In genomic region chr15:62541250-62541649, GRCh38 we compare ENCODE assay signal across 19 cellular contexts.
DNase-seq lines count a peak whose midpoint lies in the region; ATAC-seq, FAIRE-seq and TF ChIP-seq lines count a peak whose summit lies in the region.
"Had no signal": no experiment of that assay in that cellular context is flagged by ENCODE, and none has a peak within 500 bp of the region (broad histone marks: within the 10 kb centered on the region; RNA-seq: fewer than 3 reads in every experiment).

No MANE protein-coding gene starts in this region.

- POLR2A ChIA-PET in A549 (lab: Yijun Ruan, JAX): no interaction called here

- H3K79me1 ChIP-seq in trophoblast cell (ENCODE audit: low read length): no peaks in the 10 kb centered on the region

- no peak overlapping the region for H2BK120ac ChIP-seq in trophoblast cell (ENCODE audit: insufficient read depth, low read length, poor library complexity)

- no peak for TF ChIP-seq CTCF in A549 (IDR thresholded peaks at IDR 0.05)
- TF ChIP-seq CTCF in VCaP (conservative IDR thresholded peaks at IDR 0.05): no peak
- no peak for TF ChIP-seq CTCF in thoracic aorta (IDR thresholded peaks at IDR 0.05)
- TF ChIP-seq CTCF in right lobe of liver (IDR thresholded peaks at IDR 0.05): no peak

- H2AK5ac ChIP-seq in trophoblast cell (ENCODE audit: low read length): peak overlapping the region; percentile 72

- intact Hi-C loops in right lobe of liver (cut with DNase I): no loop called here

- no peak for TF ChIP-seq RAD21 in A549 (conservative IDR thresholded peaks at IDR 0.05 in 1 of 2, IDR thresholded peaks at IDR 0.05 in 1 of 2)

- no peak overlapping the region for H2BK5ac ChIP-seq in trophoblast cell (ENCODE audit: low read depth, low read length, poor library complexity)

- H3K4me2 ChIP-seq in A549 (no peak overlapping the region), trophoblast cell (ENCODE audit: low read length) (no peak overlapping the region)

- 67% methylated on average over 4 of the region's 4 CpGs for WGBS in A549 (ENCODE audit: missing lambda C conversion rate)
- WGBS in trophoblast cell (ENCODE audit: extremely low coverage, insufficient coverage, insufficient read length): no CpG with 5 or more reads among the region's 4 CpGs
- WGBS in right lobe of liver (ENCODE audit: insufficient coverage, low coverage, low lambda C conversion rate, missing lambda C conversion rate): 67% methylated on average over 4 of the region's 4 CpGs

- FAIRE-seq in A549 (lab: Jason Lieb, UNC): peak; percentile 7
- FAIRE-seq: A204.1, D721Med, GM12878 had no signal

- CTCF ChIA-PET in A549 (lab: Yijun Ruan, JAX): interaction anchor here (0.8 to 1.3 kb wide), 2 partner anchors 9 to 19 kb away, joined by 3 read pairs; no protein-coding TSS in a partner anchor

- peaks cover 0 to 2% of the 10 kb centered on the region in 2 experiments for H3K36me3 ChIP-seq in trophoblast cell (ENCODE audit: control insufficient read depth in 1 of 2, insufficient read depth in 2 of 2, low read length in 2 of 2)
- no peaks in the 10 kb centered on the region for H3K36me3 ChIP-seq in thoracic aorta
- H3K36me3 ChIP-seq in right lobe of liver: no peaks in the 10 kb centered on the region

- H3K14ac ChIP-seq in trophoblast cell (ENCODE audit: low read length): no peak overlapping the region

- H4K91ac ChIP-seq in trophoblast cell (ENCODE audit: low read depth, low read length): peak overlapping the region; percentile 43

- H3K18ac ChIP-seq in trophoblast cell (ENCODE audit: low read length): peak overlapping the region; percentile 33

- TF ChIP-seq EP300 in A549 (IDR thresholded peaks at IDR 0.05): no peak

- ATAC-seq in A549: no peak
- no peak for ATAC-seq in thoracic aorta (ENCODE audit: insufficient number of reproducible peaks, low FRiP score, low read depth)
- ATAC-seq in HG02763 (IDR thresholded peaks at IDR 0.05; ENCODE audit: unreplicated experiment): no peak
- ATAC-seq in right lobe of liver: no peak
- ATAC-seq: GM12878, HCT116 had no signal

- no peaks in the 10 kb centered on the region for H3K4me1 ChIP-seq in A549
- H3K4me1 ChIP-seq in trophoblast cell (ENCODE audit: control insufficient read depth in 1 of 2, insufficient read depth in 2 of 2, low read length in 2 of 2): peaks cover 9 to 11% of the 10 kb centered on the region in 2 experiments
- H3K4me1 ChIP-seq in thoracic aorta (ENCODE audit: control insufficient read depth in 1 of 2, low read depth in 2 of 2): peaks cover 22 to 57% of the 10 kb centered on the region in 2 donors
- peaks cover 0 to 13% (median 0%) of the 10 kb centered on the region in 4 donors for H3K4me1 ChIP-seq in right lobe of liver

- H3K27me3 ChIP-seq in trophoblast cell (ENCODE audit: insufficient read depth, low read length): no peaks in the 10 kb centered on the region
- H3K27me3 ChIP-seq in thoracic aorta (replicated peaks; ENCODE audit: insufficient read depth): no peaks in the 10 kb centered on the region
- H3K27me3 ChIP-seq in right lobe of liver: no peaks in the 10 kb centered on the region

- H2AFZ ChIP-seq in trophoblast cell (ENCODE audit: insufficient read depth, low read length, poor library complexity): no peak overlapping the region

- H3K27ac ChIP-seq in A549 (no peak overlapping the region), VCaP (peak overlapping the region; percentile 21), trophoblast cell (ENCODE audit: low read depth, low read length) (no peak overlapping the region), thoracic aorta (peak overlapping the region; percentile 26 to 74), right lobe of liver (no peak overlapping the region)
- H3K27ac ChIP-seq: C4-2B had no signal

- H3K9me3 ChIP-seq in A549 (no peaks in the 10 kb centered on the region), trophoblast cell (ENCODE audit: insufficient read depth, low read depth, low read length) (no peaks in the 10 kb centered on the region), thoracic aorta (no peaks in the 10 kb centered on the region), right lobe of liver (no peaks in the 10 kb centered on the region)
- H3K9me3 ChIP-seq: Caco-2 had no signal

- TF ChIP-seq POLR2A in A549 (IDR thresholded peaks at IDR 0.05; ENCODE audit: low read length): no peak
- no peak for TF ChIP-seq POLR2A in right lobe of liver (IDR thresholded peaks at IDR 0.05)

- no peak overlapping the region for H2BK12ac ChIP-seq in trophoblast cell (ENCODE audit: low read length)

- no peak overlapping the region for H3K4me3 ChIP-seq in A549
- H3K4me3 ChIP-seq in trophoblast cell (ENCODE audit: low read depth, low read length): no peak overlapping the region
- H3K4me3 ChIP-seq in thoracic aorta: no peak overlapping the region
- H3K4me3 ChIP-seq in right lobe of liver: no peak overlapping the region
- H3K4me3 ChIP-seq: GM12878 had no signal

- DNase-seq in A549 (ENCODE audit: low read depth in 1 of 2, low spot score in 1 of 2): no peak
- no peak for DNase-seq in trophoblast cell
- DNase-seq in thoracic aorta (ENCODE audit: low spot score): no peak
- no peak for DNase-seq in GM03348 (ENCODE audit: low spot score)
- no peak for DNase-seq in right lobe of liver
- DNase-seq: AML-193; Caco-2; CD4-positive, alpha-beta T cell; GF-D8; GOT3; H7; HFFc6 had no signal

- H4K8ac ChIP-seq in trophoblast cell (ENCODE audit: low read depth, low read length): no peak overlapping the region

- H3K79me2 ChIP-seq in trophoblast cell (ENCODE audit: control insufficient read depth, insufficient read depth, low read length, poor library complexity): no peaks in the 10 kb centered on the region

- no peak overlapping the region for H3K23ac ChIP-seq in trophoblast cell (ENCODE audit: low read length)

- H3K4ac ChIP-seq in trophoblast cell (ENCODE audit: low read depth, low read length): no peak overlapping the region

- H3K9ac ChIP-seq in trophoblast cell (ENCODE audit: low read length): no peak overlapping the region

- H4K12ac ChIP-seq in trophoblast cell (ENCODE audit: low read depth, low read length): no peak overlapping the region

TF ChIP-seq in A549, 52 proteins besides CTCF, POLR2A, EP300 and RAD21:
- TF ChIP-seq, protein P1, sequence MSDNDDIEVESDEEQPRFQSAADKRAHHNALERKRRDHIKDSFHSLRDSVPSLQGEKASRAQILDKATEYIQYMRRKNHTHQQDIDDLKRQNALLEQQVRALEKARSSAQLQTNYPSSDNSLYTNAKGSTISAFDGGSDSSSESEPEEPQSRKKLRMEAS (IDR thresholded peaks at IDR 0.05): no peak

Comparison
In these comparisons a context has a peak if more than half of its experiments do, and no peak if none do; other contexts are left out.
1. H3K27ac ChIP-seq: peak in VCaP (single experiment) and thoracic aorta (2 of 2); none in A549 (0 of 2), trophoblast cell (single experiment) and right lobe of liver (0 of 3).